In the genomic region with DNA sequence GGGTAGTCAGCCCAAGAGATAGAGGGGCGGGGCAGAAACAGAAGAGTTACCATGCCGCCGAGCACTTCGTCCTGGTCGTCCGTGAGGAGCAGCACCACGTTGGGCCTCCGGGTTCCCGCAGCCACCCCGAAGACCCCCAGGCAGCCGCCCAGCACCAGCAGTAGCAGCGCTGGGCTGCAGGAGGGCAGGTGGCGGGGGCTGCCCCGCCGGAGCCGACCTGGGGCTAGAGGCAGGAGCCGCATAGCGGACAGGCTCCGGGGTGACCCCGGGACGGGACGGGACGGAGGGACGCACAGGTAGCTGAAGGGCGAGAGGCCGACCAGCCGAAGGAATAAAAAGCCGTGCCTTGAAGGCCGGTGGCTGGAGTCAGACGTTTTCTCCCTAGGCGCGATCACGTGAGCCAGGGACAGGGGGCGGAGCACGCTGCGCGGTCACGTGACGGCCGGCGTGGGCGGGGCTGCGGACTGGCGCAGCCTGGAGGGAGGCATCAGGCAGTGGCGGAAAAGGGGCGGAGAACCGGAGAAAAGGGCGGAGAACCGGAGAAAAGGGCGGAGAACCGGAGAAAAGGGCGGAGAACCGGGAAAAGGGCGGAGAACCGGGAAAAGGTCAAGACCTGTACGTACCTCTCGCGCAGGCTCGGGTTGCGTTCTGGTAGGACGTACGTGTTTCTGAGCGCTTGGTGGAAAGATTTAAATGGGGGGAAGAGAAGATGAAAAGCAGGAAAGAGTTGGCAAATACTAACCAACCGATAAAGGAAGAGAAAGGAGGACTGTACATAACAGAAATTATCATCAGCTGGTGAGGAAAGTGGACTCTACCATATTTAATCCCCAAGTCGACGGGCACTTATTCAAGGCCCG, we compare ENCODE assay signal across 8 cellular contexts. TPM values are rescaled to one million over a fixed set of nuclear protein-coding genes. Genes with fewer than 3 reads are reported as not detected.
DNase-seq lines count a peak whose midpoint lies in the region; ATAC-seq and TF ChIP-seq lines count a peak whose summit lies in the region.

TSS of gene GNS (minus strand) at position 372 of the 860 bp plus-strand sequence. CDS start at position 242, 130 bp downstream.

- H3K9me3 ChIP-seq in CD4-positive, alpha-beta T cell (ENCODE audit: control insufficient read depth, low read length) = no peaks in the 10 kb centered on the region

- H3K4me1 Mint-ChIP-seq in CD4-positive, alpha-beta T cell (ENCODE audit: low read depth) = peaks cover 54% of the 10 kb centered on the region

- peaks cover 12% of the 10 kb centered on the region for H3K36me3 Mint-ChIP-seq in CD4-positive, alpha-beta T cell (ENCODE audit: low read depth)

- ATAC-seq in CD4-positive, alpha-beta T cell (ENCODE audit: poor library complexity) = peak; percentile 87
- ATAC-seq in GM19455 (IDR thresholded peaks at IDR 0.05; ENCODE audit: unreplicated experiment) = peak; percentile 82

- no peaks in the 10 kb centered on the region for H3K27me3 Mint-ChIP-seq in CD4-positive, alpha-beta T cell

- H3K27ac Mint-ChIP-seq in CD4-positive, alpha-beta T cell = peak within 1 kb of the TSS; percentile 85

- POLR2A ChIA-PET in CD4-positive, alpha-beta T cell (lab: Charles Lee) = interaction anchor here (1.4 kb wide), 1 partner anchor 355 kb away, joined by 4 read pairs; the partner anchor contains the start of gene XPOT

- H3K9me3 Mint-ChIP-seq in CD4-positive, alpha-beta T cell = no peaks in the 10 kb centered on the region

- CTCF ChIA-PET in CD4-positive, alpha-beta T cell (lab: Charles Lee) = interaction anchor here (1.1 kb wide), 1 partner anchor 210 kb away, joined by 4 read pairs; no protein-coding TSS in a partner anchor

- no peak for TF ChIP-seq CTCF in CD4-positive, alpha-beta T cell (IDR thresholded peaks at IDR 0.05)

- intact Hi-C loops in CD4-positive, alpha-beta T cell (cut with DNase I, micrococcal nuclease) = loop anchor here in 1 of 2 experiments (2.0 to 5.0 kb wide), 4 partner anchors 302 to 977 kb away; partner anchors contain the start of genes LEMD3 and XPOT

- DNase-seq in CD4-positive, alpha-beta T cell = peak; percentile 81 to 95 (median 88)
- peak; percentile 72 for DNase-seq in HS-27A (ENCODE audit: low read depth)
- peak; percentile 55 for DNase-seq in NK-92 (lab: John Stamatoyannopoulos, UW; ENCODE audit: unreplicated experiment)
- DNase-seq in activated CD8-positive, alpha-beta memory T cell treated with anti-CD3 and anti-CD28 coated beads for 24 hours = peak; percentile 99
- peak; percentile 90 for DNase-seq in effector CD8-positive, alpha-beta T cell (lab: John Stamatoyannopoulos, UW)
- peak; percentile 96 to 97 for DNase-seq in lung microvascular endothelial cell (ENCODE audit: low read depth in 2 of 2)
- peak; percentile 91 to 95 (median 95) for DNase-seq in stimulated activated CD4-positive, alpha-beta T cell treated with anti-CD3 and anti-CD28 coated beads, TNF-alpha, amount 100 ng/mL, for 48 hours (ENCODE audit: low read depth in 3 of 3)

- peak within 1 kb of the TSS; percentile 54 for H3K27ac ChIP-seq in CD4-positive, alpha-beta T cell (ENCODE audit: low read depth, low read length)

- no peaks in the 10 kb centered on the region for H3K27me3 ChIP-seq in CD4-positive, alpha-beta T cell (ENCODE audit: control insufficient read depth, insufficient read depth, low read length)

- H3K4me3 Mint-ChIP-seq in CD4-positive, alpha-beta T cell = peak within 1 kb of the TSS; percentile 99

RNA-seq across cellular contexts. Expression of gene GNS, which starts in this region (rescaled TPM):
- total RNA-seq in CD4-positive, alpha-beta T cell = 10 to 100 TPM in 1 of 2 experiments, 1 to 10 TPM in 1; 8.7 to 10.0 TPM
- 175 and 226 TPM in 2 replicates for total RNA-seq in lung microvascular endothelial cell

Comparison
In these comparisons a context has a peak if more than half of its experiments do, and no peak if none do; other contexts are left out.
1. Peak in every context shown above with its lines: DNase-seq, ATAC-seq and H3K27ac ChIP-seq.
2. RNA of gene GNS (total RNA-seq): 175 to 226 TPM in lung microvascular endothelial cell; 8.7 to 10.0 TPM in CD4-positive, alpha-beta T cell; every median in the first group is over 10 times any median in the second.